Comparison of ENCODE assay signal across 1 cellular context in genomic region chr1:28449904-28450303, GRCh38.
TF ChIP-seq lines count a peak whose summit lies in the region.

No MANE protein-coding gene starts in this region.

TF ChIP-seq in GM12878, 131 proteins besides CTCF, POLR2A, EP300 and RAD21 (continued from another document):
- TF ChIP-seq RELB (IDR thresholded peaks at IDR 0.05; ENCODE audit: low read depth) (0 out of 2 replicates have a peak, but pooled peaks have one; percentile 15), CREM (IDR thresholded peaks at IDR 0.05; ENCODE audit: low read depth) (peak; percentile 73), YY1 (IDR thresholded peaks at IDR 0.05; ENCODE audit: low read depth, low read length) (no peak), FOS (IDR thresholded peaks at IDR 0.05; ENCODE audit: borderline replicate concordance, extremely low read depth, insufficient read length) (no peak), BCL11A (IDR thresholded peaks at IDR 0.05; ENCODE audit: low read depth, low read length) (0 out of 2 replicates have a peak, but pooled peaks have one; percentile 41), ETV6 (conservative IDR thresholded peaks at IDR 0.05 in 1 of 2, IDR thresholded peaks at IDR 0.05 in 1 of 2; ENCODE audit: borderline replicate concordance in 1 of 2, low read depth in 1 of 2) (no peak), NFIC (IDR thresholded peaks at IDR 0.05; ENCODE audit: low read depth, low read length) (peak; percentile 38; the same call in 1 of the 2 replicates), BMI1 (IDR thresholded peaks at IDR 0.05; ENCODE audit: borderline replicate concordance) (no peak), EGR1 (IDR thresholded peaks at IDR 0.05; ENCODE audit: borderline replicate concordance in 1 of 2, low read depth in 2 of 2, low read length in 2 of 2) (peak in 1 of 2 experiments; percentile 28; a peak in 1 of 3 replicates), LARP7 (IDR thresholded peaks at IDR 0.05) (no peak), GABPA (IDR thresholded peaks at IDR 0.05; ENCODE audit: low read depth) (no peak)
